In genomic region chr7:46015107-46015868, GRCh38 we compare ENCODE assay signal across 12 cellular contexts.
DNase-seq lines count a peak whose midpoint lies in the region; ATAC-seq and TF ChIP-seq lines count a peak whose summit lies in the region.
"Had no signal": no experiment of that assay in that cellular context is flagged by ENCODE, and none has a peak within 500 bp of the region (broad histone marks: within the 10 kb centered on the region; RNA-seq: fewer than 3 reads in every experiment).

No MANE protein-coding gene starts in this region.

- H3K4me3 ChIP-seq in mucosa of descending colon: no peak overlapping the region

- no peak for TF ChIP-seq CTCF in mucosa of descending colon (IDR thresholded peaks at IDR 0.05)
- no peak for TF ChIP-seq CTCF in GM13976 (IDR thresholded peaks at IDR 0.05; ENCODE audit: borderline replicate concordance, control extremely low read depth, extremely low read depth, insufficient read depth, missing control alignments)

- intact Hi-C loops in mucosa of descending colon (cut with DNase I, micrococcal nuclease): no loop called here

- no peaks in the 10 kb centered on the region for H3K4me1 ChIP-seq in mucosa of descending colon (ENCODE audit: low read depth)

- DNase-seq in COLO668 (lab: John Stamatoyannopoulos, UW; ENCODE audit: unreplicated experiment) (peak; percentile 82), NCI-H524 (lab: John Stamatoyannopoulos, UW) (peak; percentile 96 to 99), fibroblast of the conjunctiva (ENCODE audit: low read depth) (peak; percentile 13), mucosa of descending colon (peak; percentile 44 to 62 (median 61)), GM13976 (ENCODE audit: low spot score) (no peak), NCI-H2196 (lab: John Stamatoyannopoulos, UW; ENCODE audit: unreplicated experiment) (no peak)
- no peak for DNase-seq in stimulated activated CD4-positive, alpha-beta T cell treated with anti-CD3 and anti-CD28 coated beads, Interleukin-4, amount 100 ng/mL, for 24 hours
- no peak for DNase-seq in activated naive CD4-positive, alpha-beta T cell treated with Interleukin-2 at 50 U/mL for 16 hours
- DNase-seq: anterior cingulate cortex; CD4-positive, alpha-beta T cell; NCI-H2107 had no signal

- no peaks in the 10 kb centered on the region for H3K9me3 ChIP-seq in mucosa of descending colon

- in situ Hi-C loops in GM13976 (cut with MboI; ENCODE audit: low sequenced_read_pairs, unreplicated experiment): no loop called here

- H3K36me3 ChIP-seq in mucosa of descending colon (ENCODE audit: low read depth): no peaks in the 10 kb centered on the region

- ATAC-seq in mucosa of descending colon: peak; percentile 29
- ATAC-seq: SK-N-SH treated with all-trans-retinoic acid at 6 μM for 48 hours had no signal

Comparison
In these comparisons a context has a peak if more than half of its experiments do, and no peak if none do; other contexts are left out.
1. DNase-seq: peak in COLO668 (single experiment), NCI-H524 (2 of 2), fibroblast of the conjunctiva (single experiment) and mucosa of descending colon (3 of 3); none in stimulated activated CD4-positive, alpha-beta T cell treated with anti-CD3 and anti-CD28 coated beads, Interleukin-4, amount 100 ng/mL, for 24 hours (single experiment), activated naive CD4-positive, alpha-beta T cell treated with Interleukin-2 at 50 U/mL for 16 hours (single experiment), GM13976 (single experiment) and NCI-H2196 (single experiment).